ENCODE assay signal across 24 cellular contexts in the genomic region with DNA sequence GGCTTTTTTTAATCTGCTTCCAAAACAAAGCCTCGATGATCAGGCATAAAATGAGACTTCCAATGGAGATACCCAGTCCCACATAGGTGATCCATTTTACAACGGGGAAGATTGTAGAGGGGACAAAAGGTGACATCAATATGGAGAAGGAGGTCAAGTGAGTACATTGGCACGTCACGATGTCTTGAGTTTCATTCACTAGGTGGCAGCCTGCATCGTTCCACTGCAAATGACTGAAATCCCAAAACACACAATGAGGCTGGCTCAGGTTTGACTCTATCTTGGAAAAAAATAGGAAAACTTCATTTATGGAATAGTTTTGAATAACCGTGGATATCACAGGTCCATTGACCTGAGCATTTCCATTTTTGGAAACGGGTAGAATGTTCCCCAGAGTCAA. TPM values are rescaled to one million over a fixed set of nuclear protein-coding genes. Genes with fewer than 3 reads are reported as not detected.
DNase-seq lines count a peak whose midpoint lies in the region; ATAC-seq, FAIRE-seq and TF ChIP-seq lines count a peak whose summit lies in the region.
"Had no signal": no experiment of that assay in that cellular context is flagged by ENCODE, and none has a peak within 500 bp of the region (broad histone marks: within the 10 kb centered on the region; RNA-seq: fewer than 3 reads in every experiment).

No MANE protein-coding gene starts in this region.

- no peak overlapping the region for H3K27ac ChIP-seq in HepG2 (ENCODE audit: extremely low read length, insufficient read depth, low read length)
- H3K27ac ChIP-seq in right lobe of liver, result no peak overlapping the region
- H3K27ac ChIP-seq in OCI-LY3 (ENCODE audit: low read length), result no peak overlapping the region
- no peak overlapping the region for H3K27ac ChIP-seq in SJCRH30
- no peak overlapping the region for H3K27ac ChIP-seq in spleen
- H3K27ac ChIP-seq: upper lobe of left lung had no signal

- FAIRE-seq in HepG2 (lab: Jason Lieb, UNC), result peak; percentile 90
- FAIRE-seq: endothelial cell of umbilical vein, frontal cortex, G401.6 had no signal

- no peaks in the 10 kb centered on the region for H3K4me1 Mint-ChIP-seq in activated CD4-positive, alpha-beta memory T cell treated with anti-CD3 and anti-CD28 coated beads, Interleukin-2, amount 10 ng/mL, durations not matched to agents 7 days and 5 days
- H3K4me1 Mint-ChIP-seq: stimulated activated naive CD8-positive, alpha-beta T cell treated with anti-CD3 and anti-CD28 coated beads, Interleukin-15, amount 100 ng/mL, for 72 hours had no signal

- H4K20me1 ChIP-seq in HepG2 (ENCODE audit: insufficient read depth, low read length) (no peaks in the 10 kb centered on the region), OCI-LY3 (ENCODE audit: insufficient read depth, low read length) (no peaks in the 10 kb centered on the region)

- peaks cover 5% of the 10 kb centered on the region for H3K27me3 Mint-ChIP-seq in activated CD4-positive, alpha-beta memory T cell treated with anti-CD3 and anti-CD28 coated beads, Interleukin-2, amount 10 ng/mL, durations not matched to agents 7 days and 5 days

- intact Hi-C loops in HepG2 (cut with micrococcal nuclease; ENCODE audit: unreplicated experiment), result loop anchor here (10.0 kb wide), 1 partner anchor 215 kb away; no protein-coding TSS in a partner anchor
- intact Hi-C loops in right lobe of liver (cut with DNase I), result no loop called here
- intact Hi-C loops in spleen (cut with DNase I; ENCODE audit: low total_unique reads), result no loop called here

- H3K36me3 ChIP-seq in HepG2 (replicated peaks in 1 of 2; ENCODE audit: control insufficient read depth in 1 of 2, insufficient read depth in 2 of 2, low read length in 2 of 2), result no peaks in the 10 kb centered on the region
- no peaks in the 10 kb centered on the region for H3K36me3 ChIP-seq in right lobe of liver
- no peaks in the 10 kb centered on the region for H3K36me3 ChIP-seq in OCI-LY3 (replicated peaks; ENCODE audit: low read depth, low read length)
- no peaks in the 10 kb centered on the region for H3K36me3 ChIP-seq in SJCRH30
- H3K36me3 ChIP-seq in spleen, result no peaks in the 10 kb centered on the region
- H3K36me3 ChIP-seq: upper lobe of left lung had no signal

- POLR2A ChIA-PET in HepG2 (lab: Yijun Ruan, JAX), result no interaction called here
- POLR2A ChIA-PET in activated CD4-positive, alpha-beta memory T cell treated with anti-CD3 and anti-CD28 coated beads, Interleukin-2, amount 10 ng/mL, durations not matched to agents 7 days and 5 days (lab: Charles Lee), result no interaction called here

- H3K36me3 Mint-ChIP-seq in activated CD4-positive, alpha-beta memory T cell treated with anti-CD3 and anti-CD28 coated beads, Interleukin-2, amount 10 ng/mL, durations not matched to agents 7 days and 5 days (ENCODE audit: low read depth), result no peaks in the 10 kb centered on the region
- H3K36me3 Mint-ChIP-seq: activated naive CD4-positive, alpha-beta T cell treated with anti-CD3 and anti-CD28 coated beads, Interleukin-2, amount 50 U/mL, for 72 hours had no signal

- ATAC-seq in HepG2 (no peak; the same call in 2 of the 3 replicates), right lobe of liver (no peak)
- ATAC-seq: activated CD4-positive, CD25-positive, alpha-beta regulatory T cell treated with anti-CD3 and anti-CD28 coated beads, Interleukin-2, amount 50 U/mL, for 24 hours; activated naive CD4-positive, alpha-beta T cell treated with anti-CD3 and anti-CD28 coated beads, Interleukin-2, amount 50 U/mL, for 72 hours; stimulated activated naive CD8-positive, alpha-beta T cell treated with anti-CD3 and anti-CD28 coated beads, Interleukin-15, amount 100 ng/mL, for 72 hours had no signal

- H3K4me3 ChIP-seq in HepG2 (replicated peaks in 1 of 3; ENCODE audit: insufficient read depth in 1 of 3, low read depth in 2 of 3, low read length in 3 of 3), result no peak overlapping the region
- no peak overlapping the region for H3K4me3 ChIP-seq in right lobe of liver
- H3K4me3 ChIP-seq in OCI-LY3 (ENCODE audit: low read length), result no peak overlapping the region
- no peak overlapping the region for H3K4me3 ChIP-seq in choroid plexus epithelial cell (ENCODE audit: low read depth, low read length)
- no peak overlapping the region for H3K4me3 ChIP-seq in SJCRH30
- H3K4me3 ChIP-seq in spleen, result no peak overlapping the region
- H3K4me3 ChIP-seq: upper lobe of left lung had no signal

- H3K27me3 ChIP-seq in HepG2 (ENCODE audit: control insufficient read depth in 1 of 2, insufficient read depth in 2 of 2, low read length in 2 of 2) (peaks cover 0 to 28% of the 10 kb centered on the region in 2 experiments; a peak in 3 of 5 replicates), right lobe of liver (no peaks in the 10 kb centered on the region), OCI-LY3 (ENCODE audit: low read depth, low read length) (peaks cover 21% of the 10 kb centered on the region), SJCRH30 (no peaks in the 10 kb centered on the region), spleen (replicated peaks in 1 of 7) (no peaks in the 10 kb centered on the region)
- H3K27me3 ChIP-seq: upper lobe of left lung had no signal

- BruUV-seq in HepG2 (replicated peaks; lab: Mats Ljungman, UMichigan), result no TSS peak

- no peaks in the 10 kb centered on the region for H3K79me2 ChIP-seq in HepG2 (ENCODE audit: insufficient read depth, low read length)
- H3K79me2 ChIP-seq in OCI-LY3 (ENCODE audit: low read length), result no peaks in the 10 kb centered on the region

- TF ChIP-seq RAD21 in HepG2 (CRISPR knock-in tag; IDR thresholded peaks at IDR 0.05), result no peak

- in situ Hi-C loops in HepG2 (cut with HindIII; ENCODE audit: extremely low pct_ligation_motif_present, low pct_unique_long_range_greater_than_20kb), result no loop called here

- no peak for DNase-seq in HepG2 (ENCODE audit: low spot score)
- no peak for DNase-seq in right lobe of liver
- no peak for DNase-seq in choroid plexus epithelial cell (ENCODE audit: low read depth)
- DNase-seq in activated CD4-positive, alpha-beta memory T cell treated with anti-CD3 and anti-CD28 coated beads, Interleukin-2, amount 10 ng/mL, durations not matched to agents 7 days and 5 days, result no peak
- no peak for DNase-seq in SJCRH30
- DNase-seq in germinal center (ENCODE audit: low spot score), result no peak
- no peak for DNase-seq in spleen
- DNase-seq: COR-L47; cortex of kidney; HFFc6; NCI-H226; occipital lobe; SIG-M5; stimulated activated naive CD8-positive, alpha-beta T cell treated with anti-CD3 and anti-CD28 coated beads, Interleukin-15, amount 100 ng/mL, for 72 hours; upper lobe of left lung had no signal

- CTCF ChIA-PET in HepG2 (lab: Yijun Ruan, JAX; ENCODE audit: low intra/inter-chr PET ratio, low total read pairs), result no interaction called here
- CTCF ChIA-PET in activated CD4-positive, alpha-beta memory T cell treated with anti-CD3 and anti-CD28 coated beads, Interleukin-2, amount 10 ng/mL, durations not matched to agents 7 days and 5 days (lab: Charles Lee), result no interaction called here

- no peak for TF ChIP-seq POLR2A in HepG2 (IDR thresholded peaks at IDR 0.05; ENCODE audit: insufficient read depth in 1 of 2, low read depth in 2 of 2, low read length in 2 of 2)
- TF ChIP-seq POLR2A in right lobe of liver (IDR thresholded peaks at IDR 0.05), result no peak
- TF ChIP-seq POLR2A in spleen (IDR thresholded peaks at IDR 0.05), result no peak

- TF ChIP-seq EP300 in HepG2 (IDR thresholded peaks at IDR 0.05; ENCODE audit: low read depth in 2 of 2, low read length in 2 of 2), result no peak
- TF ChIP-seq EP300 in HepG2 (CRISPR knock-in tag; IDR thresholded peaks at IDR 0.05; ENCODE audit: borderline replicate concordance), result no peak

- peak; percentile 56 for TF ChIP-seq CTCF in HepG2 (CRISPR knock-in tag; IDR thresholded peaks at IDR 0.05)
- TF ChIP-seq CTCF in right lobe of liver (IDR thresholded peaks at IDR 0.05), result peak in 1 of 4 donors; percentile 11
- TF ChIP-seq CTCF in OCI-LY3 (IDR thresholded peaks at IDR 0.05; ENCODE audit: low read depth, low read length), result peak; percentile 10; the same call in 1 of the 2 replicates
- TF ChIP-seq CTCF in choroid plexus epithelial cell (conservative IDR thresholded peaks at IDR 0.05; ENCODE audit: low read depth, low read length), result peak; percentile 24
- TF ChIP-seq CTCF in spleen (IDR thresholded peaks at IDR 0.05 in 8 of 11, conservative IDR thresholded peaks at IDR 0.05 in 3 of 11), result no peak

- no peak overlapping the region for H3K9ac ChIP-seq in HepG2 (ENCODE audit: insufficient read depth, low read depth, low read length)
- H3K9ac ChIP-seq in OCI-LY3 (ENCODE audit: low read length), result no peak overlapping the region

- peaks cover 1% of the 10 kb centered on the region for H3K9me3 Mint-ChIP-seq in activated CD4-positive, alpha-beta memory T cell treated with anti-CD3 and anti-CD28 coated beads, Interleukin-2, amount 10 ng/mL, durations not matched to agents 7 days and 5 days

- WGBS in HepG2 (ENCODE audit: low lambda C conversion rate), result 10% methylated on average over 7 of the region's 7 CpGs
- WGBS in right lobe of liver (ENCODE audit: insufficient coverage, low coverage, low lambda C conversion rate, missing lambda C conversion rate), result 47% methylated on average over 7 of the region's 7 CpGs
- WGBS in spleen, 5 donors, result 68 to 87% (median 74%) methylated on average over 7 of the region's 7 CpGs

- no peaks in the 10 kb centered on the region for H3K9me3 ChIP-seq in HepG2 (ENCODE audit: low read length)
- H3K9me3 ChIP-seq in right lobe of liver, result no peaks in the 10 kb centered on the region
- H3K9me3 ChIP-seq in OCI-LY3 (ENCODE audit: insufficient read depth, low read length), result no peaks in the 10 kb centered on the region
- H3K9me3 ChIP-seq in SJCRH30 (replicated peaks), result no peaks in the 10 kb centered on the region
- H3K9me3 ChIP-seq in spleen, result no peaks in the 10 kb centered on the region
- H3K9me3 ChIP-seq: upper lobe of left lung had no signal

- H3K4me2 ChIP-seq in HepG2 (ENCODE audit: low read depth, low read length) (no peak overlapping the region), OCI-LY3 (ENCODE audit: low read length) (no peak overlapping the region)

- H2AFZ ChIP-seq in HepG2 (ENCODE audit: low read length), result no peak overlapping the region
- no peak overlapping the region for H2AFZ ChIP-seq in OCI-LY3 (ENCODE audit: low read depth, low read length)

- H3K4me3 Mint-ChIP-seq in activated CD4-positive, alpha-beta memory T cell treated with anti-CD3 and anti-CD28 coated beads, Interleukin-2, amount 10 ng/mL, durations not matched to agents 7 days and 5 days, result no peak overlapping the region
- H3K4me3 Mint-ChIP-seq: HFFc6; stimulated activated naive CD8-positive, alpha-beta T cell treated with anti-CD3 and anti-CD28 coated beads, Interleukin-15, amount 100 ng/mL, for 72 hours had no signal

- no peaks in the 10 kb centered on the region for H3K4me1 ChIP-seq in HepG2 (ENCODE audit: insufficient read depth, low read length)
- H3K4me1 ChIP-seq in right lobe of liver, result no peaks in the 10 kb centered on the region
- peaks cover 2% of the 10 kb centered on the region for H3K4me1 ChIP-seq in OCI-LY3 (ENCODE audit: low read length)
- H3K4me1 ChIP-seq in SJCRH30, result no peaks in the 10 kb centered on the region
- no peaks in the 10 kb centered on the region for H3K4me1 ChIP-seq in spleen
- H3K4me1 ChIP-seq: upper lobe of left lung had no signal

- H3K27ac Mint-ChIP-seq in activated CD4-positive, alpha-beta memory T cell treated with anti-CD3 and anti-CD28 coated beads, Interleukin-2, amount 10 ng/mL, durations not matched to agents 7 days and 5 days, result no peak overlapping the region
- H3K27ac Mint-ChIP-seq: activated naive CD4-positive, alpha-beta T cell treated with anti-CD3 and anti-CD28 coated beads, Interleukin-2, amount 50 U/mL, for 72 hours; HFFc6; stimulated activated naive CD8-positive, alpha-beta T cell treated with anti-CD3 and anti-CD28 coated beads, Interleukin-15, amount 100 ng/mL, for 72 hours had no signal

RNA-seq across cellular contexts. Expression of gene ADGRF1, which starts 32.5 kb away (rescaled TPM):
- total RNA-seq in HepG2 (2016; rRNA removed; fragmentation: Illumina TruSeq; extraction: Trizol) (not detected in 2 replicates), right lobe of liver (not detected), spleen (1 to 10 TPM in 1 of 7 donors, under 1 TPM in 2, not detected in 4; 0.14 to 1.6 (median 0.51) TPM)
- not detected in 2 replicates for total RNA-seq in HepG2 (2016; cell fraction: cytosol; rRNA removed; fragmentation: Illumina TruSeq; extraction: Trizol; ENCODE audit: low read depth)
- total RNA-seq in HepG2 (2016; cell fraction: insoluble cytoplasmic fraction; rRNA removed; fragmentation: Illumina TruSeq; extraction: Trizol), result not detected in 2 replicates
- total RNA-seq in HepG2 (2016; cell fraction: membrane; rRNA removed; fragmentation: Illumina TruSeq; extraction: Trizol), result not detected in 2 replicates
- not detected in 2 replicates for total RNA-seq in HepG2 (2016; cell fraction: nucleus; rRNA removed; fragmentation: Illumina TruSeq; extraction: Trizol)
- polyA plus RNA-seq in HepG2 (2011; rRNA removed) (not detected in 2 replicates), spleen (under 1 TPM in 2 of 3 donors, not detected in 1; 0.13 to 0.32 TPM)
- polyA plus RNA-seq in HepG2 (2011; cell fraction: cytosol; rRNA removed), result 0.03 TPM in 1 of 2 replicates, not detected in the other
- polyA plus RNA-seq in HepG2 (2011; cell fraction: nucleus; rRNA removed), result not detected in 2 replicates
- polyA plus RNA-seq in HepG2 (2012), result not detected in 2 replicates
- not detected in 2 replicates for polyA plus RNA-seq in HepG2 (2016; cell fraction: cytosol; fragmentation: Illumina TruSeq; extraction: Trizol; ENCODE audit: low read depth)
- not detected in 2 replicates for polyA plus RNA-seq in HepG2 (2016; cell fraction: insoluble cytoplasmic fraction; fragmentation: Illumina TruSeq; extraction: Trizol; ENCODE audit: low read depth)
- not detected in 2 replicates for polyA plus RNA-seq in HepG2 (2016; cell fraction: membrane; fragmentation: Illumina TruSeq; extraction: Trizol; ENCODE audit: low read depth)
- not detected in 2 replicates for polyA plus RNA-seq in HepG2 (2016; cell fraction: nucleus; fragmentation: Illumina TruSeq; extraction: Trizol; ENCODE audit: insufficient read depth, low read depth)
- polyA minus RNA-seq in HepG2 (2011; rRNA and poly(A)+ RNA removed; ENCODE audit: low replicate concordance), result not detected in 2 replicates
- not detected in 2 replicates for polyA minus RNA-seq in HepG2 (2011; cell fraction: cytosol; rRNA and poly(A)+ RNA removed)
- not detected in 2 replicates for polyA minus RNA-seq in HepG2 (2011; cell fraction: nucleus; rRNA and poly(A)+ RNA removed)
- not detected for total RNA-seq in activated CD4-positive, alpha-beta memory T cell treated with anti-CD3 and anti-CD28 coated beads, Interleukin-2, amount 10 ng/mL, durations not matched to agents 7 days and 5 days
- total RNA-seq in SJCRH30 (2014; rRNA removed; shearing (Covaris generic)), result not detected in 2 replicates
- total RNA-seq: activated CD8-positive, alpha-beta memory T cell treated with anti-CD3 and anti-CD28 coated beads for 36 hours; activated naive CD4-positive, alpha-beta T cell treated with anti-CD3 and anti-CD28 coated beads, Interleukin-2, amount 50 U/mL, for 72 hours; endothelial cell of umbilical vein; frontal cortex; HFFc6; HT1080; occipital lobe; T-helper 2 cell treated with Interferon-gamma antibody and Interleukin-4, amounts not matched to agents 100 ng/mL and 5 ng/mL, for 36 hours had no signal
- polyA plus RNA-seq: endothelial cell of umbilical vein had no signal

Comparison
In these comparisons a context has a peak if more than half of its experiments do, and no peak if none do; other contexts are left out.
1. CTCF ChIP-seq: peak in HepG2 (single experiment), OCI-LY3 (single experiment) and choroid plexus epithelial cell (single experiment); none in spleen (0 of 11).